Comparison of ENCODE assay signal across 12 cellular contexts in genomic region chr13:113110852-113111315, GRCh38. TPM values are rescaled to one million over a fixed set of nuclear protein-coding genes. Genes with fewer than 3 reads are reported as not detected.
DNase-seq lines count a peak whose midpoint lies in the region; ATAC-seq and TF ChIP-seq lines count a peak whose summit lies in the region.
"Had no signal": no experiment of that assay in that cellular context is flagged by ENCODE, and none has a peak within 500 bp of the region (broad histone marks: within the 10 kb centered on the region; RNA-seq: fewer than 3 reads in every experiment).

No MANE protein-coding gene starts in this region.

- TF ChIP-seq CTCF in adrenal gland (IDR thresholded peaks at IDR 0.05) (no peak), endothelial cell (IDR thresholded peaks at IDR 0.05; ENCODE audit: unreplicated experiment) (no peak), foreskin keratinocyte (conservative IDR thresholded peaks at IDR 0.05) (no peak)

- intact Hi-C loops in adrenal gland (cut with DNase I) = no loop called here

- peaks cover 2% of the 10 kb centered on the region for H3K4me1 Mint-ChIP-seq in activated naive CD8-positive, alpha-beta T cell treated with anti-CD3 and anti-CD28 coated beads, Interleukin-2, amount 10 ng/mL, durations not matched to agents 7 days and 5 days
- no peaks in the 10 kb centered on the region for H3K4me1 Mint-ChIP-seq in endothelial cell (ENCODE audit: unreplicated experiment)

- H3K4me1 ChIP-seq in ES-I3 (ENCODE audit: insufficient read depth, low read length) = 0 out of 2 replicates have a peak, but pooled peaks cover 4% of the 10 kb centered on the region
- peaks cover under 1% of the 10 kb centered on the region for H3K4me1 ChIP-seq in iPS-18a (ENCODE audit: control insufficient read depth, low read depth, low read length)
- H3K4me1 ChIP-seq in adrenal gland (replicated peaks in 1 of 2) = peaks cover 0 to 11% of the 10 kb centered on the region in 2 donors
- no peaks in the 10 kb centered on the region for H3K4me1 ChIP-seq in foreskin keratinocyte

- peaks cover 41% of the 10 kb centered on the region for H3K27me3 ChIP-seq in iPS-18a (ENCODE audit: control insufficient read depth, insufficient read depth, low read length)
- H3K27me3 ChIP-seq in adrenal gland = peaks cover 21% of the 10 kb centered on the region
- peaks cover 24% of the 10 kb centered on the region for H3K27me3 ChIP-seq in foreskin keratinocyte

- no peak for TF ChIP-seq POLR2A in adrenal gland (IDR thresholded peaks at IDR 0.05)

- H3K27ac ChIP-seq in iPS-18a (ENCODE audit: low read length) = no peak overlapping the region
- no peak overlapping the region for H3K27ac ChIP-seq in adrenal gland
- no peak overlapping the region for H3K27ac ChIP-seq in foreskin keratinocyte

- DNase-seq in activated naive CD8-positive, alpha-beta T cell treated with anti-CD3 and anti-CD28 coated beads, Interleukin-2, amount 10 ng/mL, durations not matched to agents 7 days and 5 days = no peak
- DNase-seq in skeletal muscle cell (ENCODE audit: low read depth) (no peak), RKO (ENCODE audit: low spot score) (no peak), adrenal gland (no peak), endothelial cell (ENCODE audit: low spot score) (no peak), foreskin keratinocyte (no peak)
- DNase-seq: HFFc6, NCI-H510A treated with DMSO at 0.1 percent for 48 hours had no signal

- peak; percentile 30 for ATAC-seq in activated naive CD8-positive, alpha-beta T cell treated with anti-CD3 and anti-CD28 coated beads, Interleukin-2, amount 10 ng/mL, durations not matched to agents 7 days and 5 days (ENCODE audit: low read depth)
- ATAC-seq in foreskin keratinocyte = no peak

- WGBS in adrenal gland, 4 donors = 14 to 73% (median 25%) methylated on average over 3 to 49 of the region's 49 CpGs

- peak overlapping the region; percentile 19 for H3K4me3 Mint-ChIP-seq in activated naive CD8-positive, alpha-beta T cell treated with anti-CD3 and anti-CD28 coated beads, Interleukin-2, amount 10 ng/mL, durations not matched to agents 7 days and 5 days
- no peak overlapping the region for H3K4me3 Mint-ChIP-seq in endothelial cell (ENCODE audit: unreplicated experiment)
- H3K4me3 Mint-ChIP-seq: HFFc6; T-helper 1 cell treated with Interleukin-12 subunit alpha and Interleukin-12 subunit beta and Interleukin-4 antibody, amounts not matched to agents 30 μg/mL and 1 μg/mL, for 36 hours had no signal

- POLR2A ChIA-PET in activated naive CD8-positive, alpha-beta T cell treated with anti-CD3 and anti-CD28 coated beads, Interleukin-2, amount 10 ng/mL, durations not matched to agents 7 days and 5 days (lab: Charles Lee) = no interaction called here

- no peaks in the 10 kb centered on the region for H3K9me3 Mint-ChIP-seq in activated naive CD8-positive, alpha-beta T cell treated with anti-CD3 and anti-CD28 coated beads, Interleukin-2, amount 10 ng/mL, durations not matched to agents 7 days and 5 days
- H3K9me3 Mint-ChIP-seq in endothelial cell (ENCODE audit: unreplicated experiment) = no peaks in the 10 kb centered on the region
- H3K9me3 Mint-ChIP-seq: T-helper 1 cell treated with Interleukin-12 subunit alpha and Interleukin-12 subunit beta and Interleukin-4 antibody, amounts not matched to agents 30 μg/mL and 1 μg/mL, for 36 hours had no signal

- H3K9ac ChIP-seq in ES-I3 (ENCODE audit: low read depth, low read length) (peak overlapping the region; percentile 53), iPS-18a (ENCODE audit: low read length) (no peak overlapping the region)

- H3K9me3 ChIP-seq in ES-I3 (ENCODE audit: control insufficient read depth, insufficient read depth, low read length) (peaks cover 3% of the 10 kb centered on the region; the same call in 1 of the 2 replicates), iPS-18a (ENCODE audit: control insufficient read depth, low read depth, low read length) (no peaks in the 10 kb centered on the region), adrenal gland (replicated peaks in 1 of 3) (no peaks in the 10 kb centered on the region)

- peak overlapping the region; percentile 44 for H3K4me3 ChIP-seq in iPS-18a (ENCODE audit: low read length)
- H3K4me3 ChIP-seq in skeletal muscle cell (ENCODE audit: low read depth, low read length) = peak overlapping the region; percentile 33
- peak overlapping the region in 1 of 4 donors; percentile 47 for H3K4me3 ChIP-seq in adrenal gland

- H3K27ac Mint-ChIP-seq in activated naive CD8-positive, alpha-beta T cell treated with anti-CD3 and anti-CD28 coated beads, Interleukin-2, amount 10 ng/mL, durations not matched to agents 7 days and 5 days = no peak overlapping the region
- no peak overlapping the region for H3K27ac Mint-ChIP-seq in endothelial cell (ENCODE audit: unreplicated experiment)
- H3K27ac Mint-ChIP-seq: HFFc6; T-helper 1 cell treated with Interleukin-12 subunit alpha and Interleukin-12 subunit beta and Interleukin-4 antibody, amounts not matched to agents 30 μg/mL and 1 μg/mL, for 36 hours had no signal

- peaks cover 8% of the 10 kb centered on the region for H3K27me3 Mint-ChIP-seq in activated naive CD8-positive, alpha-beta T cell treated with anti-CD3 and anti-CD28 coated beads, Interleukin-2, amount 10 ng/mL, durations not matched to agents 7 days and 5 days
- peaks cover 1% of the 10 kb centered on the region for H3K27me3 Mint-ChIP-seq in endothelial cell (ENCODE audit: unreplicated experiment)

- H3K36me3 Mint-ChIP-seq in activated naive CD8-positive, alpha-beta T cell treated with anti-CD3 and anti-CD28 coated beads, Interleukin-2, amount 10 ng/mL, durations not matched to agents 7 days and 5 days = no peaks in the 10 kb centered on the region
- no peaks in the 10 kb centered on the region for H3K36me3 Mint-ChIP-seq in endothelial cell (ENCODE audit: low read depth, unreplicated experiment)

- H3K36me3 ChIP-seq in ES-I3 (ENCODE audit: insufficient read depth, low read length) = no peaks in the 10 kb centered on the region
- no peaks in the 10 kb centered on the region for H3K36me3 ChIP-seq in iPS-18a (ENCODE audit: control insufficient read depth, low read depth, low read length)
- H3K36me3 ChIP-seq in adrenal gland (replicated peaks in 1 of 2) = no peaks in the 10 kb centered on the region

RNA-seq across cellular contexts. Expression of gene F7, which starts 5.3 kb away (rescaled TPM):
- under 1 TPM in 1 of 2 experiments, not detected in 1; 0.31 TPM for total RNA-seq in activated naive CD8-positive, alpha-beta T cell treated with anti-CD3 and anti-CD28 coated beads, Interleukin-2, amount 10 ng/mL, durations not matched to agents 7 days and 5 days
- total RNA-seq in adrenal gland (under 1 TPM in 1 of 8 donors, not detected in 7; 0.61 TPM), endothelial cell (ENCODE audit: unreplicated experiment) (not detected), foreskin keratinocyte (not detected in 2 replicates)
- polyA plus RNA-seq in adrenal gland (under 1 TPM; 0.05 to 0.10 (median 0.08) TPM), foreskin keratinocyte (not detected in 2 replicates)
- total RNA-seq: HFFc6, myocyte had no signal

RNA-seq across cellular contexts. Expression of gene F10, which starts 11.7 kb away (rescaled TPM):
- not detected for total RNA-seq in activated naive CD8-positive, alpha-beta T cell treated with anti-CD3 and anti-CD28 coated beads, Interleukin-2, amount 10 ng/mL, durations not matched to agents 7 days and 5 days
- total RNA-seq in adrenal gland (10 to 100 TPM in 6 of 8 donors, 1 to 10 TPM in 2; 4.4 to 54.4 (median 12.6) TPM), endothelial cell (ENCODE audit: unreplicated experiment) (0.23 TPM), foreskin keratinocyte (not detected in 2 replicates)
- polyA plus RNA-seq in adrenal gland (10 to 100 TPM in 2 of 3 donors, 1 to 10 TPM in 1; 6.1 to 81.8 (median 48.3) TPM), foreskin keratinocyte (not detected in 2 replicates)

RNA-seq across cellular contexts. Expression of gene PROZ, which starts 47.6 kb away (rescaled TPM):
- total RNA-seq in activated naive CD8-positive, alpha-beta T cell treated with anti-CD3 and anti-CD28 coated beads, Interleukin-2, amount 10 ng/mL, durations not matched to agents 7 days and 5 days = not detected
- total RNA-seq in adrenal gland (not detected), endothelial cell (ENCODE audit: unreplicated experiment) (not detected), foreskin keratinocyte (not detected in 2 replicates)
- polyA plus RNA-seq in adrenal gland (not detected), foreskin keratinocyte (not detected in 2 replicates)
- total RNA-seq: HFFc6, myocyte had no signal
